14 cellular contexts compared by ENCODE assay signal in the genomic region with DNA sequence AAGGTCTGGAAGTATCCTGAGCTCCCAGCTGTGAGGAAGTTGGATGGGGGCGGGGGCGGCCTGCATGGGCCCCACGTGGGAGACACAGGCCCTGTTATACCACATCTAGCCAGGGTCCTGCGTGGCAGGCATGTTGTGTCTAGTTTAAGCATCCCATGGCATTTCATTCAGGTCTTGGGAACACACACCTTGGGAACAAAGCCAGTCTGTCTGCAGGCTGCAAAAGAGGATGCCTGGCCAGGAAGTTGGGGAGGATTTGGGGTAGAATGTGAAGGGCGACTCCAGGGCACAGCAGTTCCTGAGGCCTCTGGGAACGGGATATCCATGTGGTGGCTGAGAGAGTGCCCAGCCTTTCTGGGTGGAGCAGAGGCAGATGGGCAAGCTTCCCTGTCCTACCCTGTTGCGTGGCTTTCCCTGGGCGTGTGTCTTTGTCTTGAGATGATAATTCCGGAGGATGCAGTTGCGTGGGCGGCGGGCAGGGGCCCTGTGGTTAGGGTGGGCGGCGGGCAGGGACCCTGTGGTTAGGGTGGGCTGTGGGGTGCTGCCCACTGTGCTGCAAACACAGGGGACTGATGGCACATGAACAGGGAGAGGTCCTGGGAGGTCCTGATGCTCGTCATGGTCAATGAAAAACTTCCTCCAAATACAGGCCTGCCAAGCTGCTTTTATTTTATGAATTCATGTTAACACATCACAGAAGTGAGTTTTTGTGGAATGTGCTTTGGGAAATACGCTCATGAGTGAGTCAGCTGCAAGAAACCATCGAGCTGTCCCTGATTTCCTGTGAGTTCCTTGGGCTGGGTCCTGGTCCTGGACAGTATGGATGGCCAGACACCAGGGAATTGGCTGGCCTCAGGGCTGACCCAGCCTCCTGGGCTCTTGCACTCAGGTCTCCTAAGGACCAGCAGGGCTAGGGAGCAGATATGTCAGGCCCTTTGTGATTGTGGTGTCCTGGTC.
DNase-seq lines count a peak whose midpoint lies in the region; ATAC-seq, FAIRE-seq and TF ChIP-seq lines count a peak whose summit lies in the region.
"Had no signal": no experiment of that assay in that cellular context is flagged by ENCODE, and none has a peak within 500 bp of the region (broad histone marks: within the 10 kb centered on the region; RNA-seq: fewer than 3 reads in every experiment).

No MANE protein-coding gene starts in this region.

- no peak overlapping the region for H3K4me2 ChIP-seq in K562 (ENCODE audit: insufficient read depth, low read length)

- TF ChIP-seq CTCF in HEK293 (tag by site-specific recombination; IDR thresholded peaks at IDR 0.05) (no peak), K562 (IDR thresholded peaks at IDR 0.05 in 2 of 3, conservative IDR thresholded peaks at IDR 0.05 in 1 of 3; ENCODE audit: insufficient read depth in 2 of 3, low read depth in 1 of 3, low read length in 3 of 3) (no peak), spleen (IDR thresholded peaks at IDR 0.05 in 8 of 11, conservative IDR thresholded peaks at IDR 0.05 in 3 of 11) (no peak), lower lobe of right lung (IDR thresholded peaks at IDR 0.05) (no peak), gastrocnemius medialis (IDR thresholded peaks at IDR 0.05 in 4 of 5, conservative IDR thresholded peaks at IDR 0.05 in 1 of 5) (no peak)

- intact Hi-C loops in K562 (cut with micrococcal nuclease) = no loop called here
- intact Hi-C loops in spleen (cut with DNase I; ENCODE audit: low total_unique reads) = no loop called here
- intact Hi-C loops in lower lobe of right lung (cut with DNase I) = no loop called here
- intact Hi-C loops in gastrocnemius medialis (cut with DNase I; ENCODE audit: low total_unique reads) = no loop called here

- no peak for TF ChIP-seq EP300 in K562 (IDR thresholded peaks at IDR 0.05; ENCODE audit: low read length)

- H3K9me1 ChIP-seq in K562 (ENCODE audit: control insufficient read depth, insufficient read depth, low read length) = no peaks in the 10 kb centered on the region

- H3K4me1 ChIP-seq in HEK293 (ENCODE audit: control insufficient read depth, insufficient read depth, low read length) = no peaks in the 10 kb centered on the region
- H3K4me1 ChIP-seq in K562 (replicated peaks in 1 of 2; ENCODE audit: control insufficient read depth in 2 of 2, insufficient read depth in 2 of 2, low read length in 2 of 2) = no peaks in the 10 kb centered on the region; a peak in 2 of 5 replicates
- peaks cover 4 to 45% (median 15%) of the 10 kb centered on the region in 6 donors for H3K4me1 ChIP-seq in spleen
- H3K4me1 ChIP-seq in lower lobe of right lung = no peaks in the 10 kb centered on the region
- no peaks in the 10 kb centered on the region for H3K4me1 ChIP-seq in gastrocnemius medialis
- H3K4me1 ChIP-seq: tibial artery had no signal

- in situ Hi-C loops in K562 (cut with MboI) = no loop called here
- in situ Hi-C loops in gastrocnemius medialis (cut with MboI; ENCODE audit: low sequenced_read_pairs in 4 of 4) = no loop called here

- WGBS in K562 (ENCODE audit: insufficient coverage, low coverage, missing lambda C conversion rate) = 1% methylated on average over 16 of the region's 17 CpGs
- 33 to 54% (median 46%) methylated on average over 14 to 17 of the region's 17 CpGs for WGBS in spleen, 5 donors

- H2AFZ ChIP-seq in K562 (ENCODE audit: low read depth, low read length) = no peak overlapping the region

- CTCF ChIA-PET in HEK293 (lab: Yijun Ruan, JAX) = no interaction called here
- CTCF ChIA-PET in K562 (lab: Yijun Ruan, JAX; ENCODE audit: low intra/inter-chr PET ratio) = no interaction called here

- H3K9me3 ChIP-seq in HEK293 (ENCODE audit: control insufficient read depth, insufficient read depth, low read depth, low read length) (no peaks in the 10 kb centered on the region), K562 (replicated peaks; ENCODE audit: control insufficient read depth, insufficient read depth, low read depth, low read length) (no peaks in the 10 kb centered on the region), spleen (no peaks in the 10 kb centered on the region), lower lobe of right lung (no peaks in the 10 kb centered on the region), gastrocnemius medialis (no peaks in the 10 kb centered on the region)
- H3K9me3 ChIP-seq: tibial artery had no signal

- H3K36me3 ChIP-seq in HEK293 (ENCODE audit: control insufficient read depth in 2 of 2, insufficient read depth in 1 of 2, low read length in 2 of 2) (no peaks in the 10 kb centered on the region), K562 (ENCODE audit: control insufficient read depth, insufficient read depth, low read length) (no peaks in the 10 kb centered on the region), spleen (no peaks in the 10 kb centered on the region), lower lobe of right lung (no peaks in the 10 kb centered on the region), gastrocnemius medialis (no peaks in the 10 kb centered on the region)
- H3K36me3 ChIP-seq: tibial artery had no signal

- peaks cover 3 to 79% of the 10 kb centered on the region in 2 experiments; a peak in 4 of 5 replicates for H3K27me3 ChIP-seq in K562 (ENCODE audit: control insufficient read depth in 2 of 2, insufficient read depth in 2 of 2, low read length in 2 of 2)
- no peaks in the 10 kb centered on the region for H3K27me3 ChIP-seq in spleen (replicated peaks in 1 of 7)
- no peaks in the 10 kb centered on the region for H3K27me3 ChIP-seq in lower lobe of right lung (ENCODE audit: low read depth)
- H3K27me3 ChIP-seq in gastrocnemius medialis = no peaks in the 10 kb centered on the region
- H3K27me3 ChIP-seq: tibial artery had no signal

- no peak for TF ChIP-seq RAD21 in K562 (CRISPR knock-in tag; conservative IDR thresholded peaks at IDR 0.05 in 1 of 2, IDR thresholded peaks at IDR 0.05 in 1 of 2)

- POLR2A ChIA-PET in HEK293 (lab: Yijun Ruan, JAX) (no interaction called here), K562 (lab: Yijun Ruan, JAX) (no interaction called here)

- BruUV-seq in K562 (replicated peaks; lab: Mats Ljungman, UMichigan) = no TSS peak

- no peaks in the 10 kb centered on the region for H3K79me2 ChIP-seq in K562 (ENCODE audit: control insufficient read depth, insufficient read depth, low read length)

- no peak for TF ChIP-seq POLR2A in K562 (conservative IDR thresholded peaks at IDR 0.05)
- TF ChIP-seq POLR2A in spleen (IDR thresholded peaks at IDR 0.05) = no peak
- TF ChIP-seq POLR2A in gastrocnemius medialis (IDR thresholded peaks at IDR 0.05) = no peak

- H4K20me1 ChIP-seq in K562 (replicated peaks; ENCODE audit: control insufficient read depth, insufficient read depth, low read length) = no peaks in the 10 kb centered on the region; the same call in 1 of the 2 replicates

- DNase-seq in K562 (ENCODE audit: extremely low read depth in 1 of 4, low spot score in 3 of 4) = no peak
- peak; percentile 89 for DNase-seq in hepatic stellate cell (ENCODE audit: low spot score)
- DNase-seq in spleen = peak; percentile 73
- no peak for DNase-seq in lower lobe of right lung
- DNase-seq in gastrocnemius medialis = no peak
- DNase-seq in NCI-H82 treated with DMSO at 0.1 percent for 48 hours (lab: John Stamatoyannopoulos, UW; ENCODE audit: unreplicated experiment) = no peak
- no peak for DNase-seq in NCI-H146 (lab: John Stamatoyannopoulos, UW)
- DNase-seq: activated naive CD4-positive, alpha-beta T cell; erythroblast; NCI-H1105; stimulated activated CD4-positive, alpha-beta T cell treated with anti-CD3 and anti-CD28 coated beads, Interleukin-2, amount 100 ng/mL, for 48 hours had no signal

- FAIRE-seq in K562 (lab: Jason Lieb, UNC) = no peak

- H3K9ac ChIP-seq in K562 (ENCODE audit: insufficient read depth in 1 of 2, low read depth in 2 of 2, low read length in 2 of 2) = no peak overlapping the region

- H3K4me3 ChIP-seq in HEK293 (ENCODE audit: low read depth, low read length) (no peak overlapping the region), K562 (no peak overlapping the region), spleen (no peak overlapping the region), lower lobe of right lung (no peak overlapping the region), gastrocnemius medialis (no peak overlapping the region)
- H3K4me3 ChIP-seq: tibial artery had no signal

- ATAC-seq in K562 (no peak), lower lobe of right lung (no peak), gastrocnemius medialis (no peak)
- ATAC-seq: naive thymus-derived CD8-positive, alpha-beta T cell had no signal

- no peak overlapping the region for H3K27ac ChIP-seq in HEK293 (ENCODE audit: extremely low read depth, low read depth, low read length)
- H3K27ac ChIP-seq in K562 (ENCODE audit: extremely low read depth, low read depth, low read length) = no peak overlapping the region
- peak overlapping the region in 7 of 8 donors; percentile 29 to 57 (median 48) for H3K27ac ChIP-seq in spleen
- H3K27ac ChIP-seq in lower lobe of right lung = no peak overlapping the region
- no peak overlapping the region for H3K27ac ChIP-seq in gastrocnemius medialis
- H3K27ac ChIP-seq: tibial artery had no signal

TF ChIP-seq in HEK293, 187 proteins besides CTCF, POLR2A, EP300 and RAD21:
- TF ChIP-seq REPIN1 (tag by site-specific recombination; IDR thresholded peaks at IDR 0.05; ENCODE audit: low read depth) = no peak
- peak; percentile 82 for TF ChIP-seq EGR2 (tag by site-specific recombination; IDR thresholded peaks at IDR 0.05; ENCODE audit: low read depth)
- TF ChIP-seq ZFHX2 (tag by site-specific recombination; conservative IDR thresholded peaks at IDR 0.05) = peak; percentile 73
- no peak for TF ChIP-seq ZNF239 (tag by site-specific recombination; IDR thresholded peaks at IDR 0.05)
TF ChIP-seq in HEK293: peak in this region for 2.

TF ChIP-seq in K562, 482 proteins besides CTCF, POLR2A, EP300 and RAD21:
- TF ChIP-seq HNRNPH1 (optimal IDR thresholded peaks at IDR 0.05; ENCODE audit: low read depth, low read length) = no peak
- TF ChIP-seq EGR1 (conservative IDR thresholded peaks at IDR 0.05) = 0 out of 2 replicates have a peak, but pooled peaks have one; percentile 15

Comparison
In these comparisons a context has a peak if more than half of its experiments do, and no peak if none do; other contexts are left out.
1. H3K27ac ChIP-seq: peak in spleen (7 of 8); none in HEK293 (single experiment), K562 (single experiment), lower lobe of right lung (single experiment) and gastrocnemius medialis (0 of 4).
2. DNase-seq: peak in hepatic stellate cell (single experiment) and spleen (single experiment); none in K562 (0 of 4), lower lobe of right lung (single experiment), gastrocnemius medialis (0 of 2), NCI-H82 treated with DMSO at 0.1 percent for 48 hours (single experiment) and NCI-H146 (single experiment).